Comparison of ENCODE assay signal across 25 cellular contexts in genomic region chr2:20880221-20880771, GRCh38.
"Had no signal": no experiment of that assay in that cellular context is flagged by ENCODE, and none has a peak within 500 bp of the region (broad histone marks: within the 10 kb centered on the region; RNA-seq: fewer than 3 reads in every experiment).

No MANE protein-coding gene starts in this region.

- H3K27ac ChIP-seq: ascending aorta, body of pancreas had no signal

- H3K36me3 ChIP-seq: ascending aorta had no signal

- ATAC-seq: activated CD8-positive, alpha-beta memory T cell treated with anti-CD3 and anti-CD28 coated beads, Interleukin-2, amount 10 ng/mL, durations not matched to agents 7 days and 5 days; activated naive CD4-positive, alpha-beta T cell treated with anti-CD3 and anti-CD28 coated beads, Interleukin-2, amount 50 U/mL, for 72 hours; activated naive CD8-positive, alpha-beta T cell treated with anti-CD3 and anti-CD28 coated beads, Interleukin-2, amount 50 U/mL, for 24 hours; body of pancreas had no signal

- H3K27me3 ChIP-seq: ascending aorta, body of pancreas had no signal

- DNase-seq: activated B cell treated with CpG ODN at 0.5 μM for 24 hours; activated CD4-positive, alpha-beta T cell treated with anti-CD3 and anti-CD28 coated beads for 1 hour; activated CD4-positive, alpha-beta T cell treated with anti-CD3 and anti-CD28 coated beads, Interleukin-2, amount 50 U/mL, for 48 hours; activated CD8-positive, alpha-beta memory T cell treated with anti-CD3 and anti-CD28 coated beads, Interleukin-2, amount 10 ng/mL, durations not matched to agents 7 days and 5 days; activated effector memory CD4-positive, alpha-beta T cell treated with anti-CD3 and anti-CD28 coated beads, Interleukin-2, amount 50 U/mL, for 16 hours; activated naive CD4-positive, alpha-beta T cell treated with Interleukin-2 at 50 U/mL for 16 hours; activated naive CD8-positive, alpha-beta T cell treated with anti-CD3 and anti-CD28 coated beads, Interleukin-2, amount 50 U/mL, for 24 hours; activated T-cell treated with anti-CD3 and anti-CD28 coated beads, Interleukin-2, amount 50 U/mL, for 24 hours; amniotic stem cell; body of pancreas; central memory CD4-positive, alpha-beta T cell; Karpas-422; NCI-H1105 treated with DMSO at 0.1 percent for 48 hours; NCI-H1436 treated with DMSO at 0.1 percent for 48 hours; NCI-H187; NCI-H2081; NCI-H2171 treated with DMSO at 0.1 percent for 48 hours; NCI-H345; NCI-H510A; NCI-H526 treated with DMSO at 0.1 percent for 48 hours; NCI-H82; NK-92 treated with Interleukin-12 subunit alpha and Interleukin-12 subunit beta, amount 100 ng/mL, for 24 hours; SHP77 treated with DMSO at 0.1 percent for 48 hours had no signal

- H3K4me3 ChIP-seq: ascending aorta, body of pancreas had no signal

- H3K4me1 ChIP-seq: body of pancreas had no signal
